ENCODE assay signal across 8 cellular contexts in the genomic region with DNA sequence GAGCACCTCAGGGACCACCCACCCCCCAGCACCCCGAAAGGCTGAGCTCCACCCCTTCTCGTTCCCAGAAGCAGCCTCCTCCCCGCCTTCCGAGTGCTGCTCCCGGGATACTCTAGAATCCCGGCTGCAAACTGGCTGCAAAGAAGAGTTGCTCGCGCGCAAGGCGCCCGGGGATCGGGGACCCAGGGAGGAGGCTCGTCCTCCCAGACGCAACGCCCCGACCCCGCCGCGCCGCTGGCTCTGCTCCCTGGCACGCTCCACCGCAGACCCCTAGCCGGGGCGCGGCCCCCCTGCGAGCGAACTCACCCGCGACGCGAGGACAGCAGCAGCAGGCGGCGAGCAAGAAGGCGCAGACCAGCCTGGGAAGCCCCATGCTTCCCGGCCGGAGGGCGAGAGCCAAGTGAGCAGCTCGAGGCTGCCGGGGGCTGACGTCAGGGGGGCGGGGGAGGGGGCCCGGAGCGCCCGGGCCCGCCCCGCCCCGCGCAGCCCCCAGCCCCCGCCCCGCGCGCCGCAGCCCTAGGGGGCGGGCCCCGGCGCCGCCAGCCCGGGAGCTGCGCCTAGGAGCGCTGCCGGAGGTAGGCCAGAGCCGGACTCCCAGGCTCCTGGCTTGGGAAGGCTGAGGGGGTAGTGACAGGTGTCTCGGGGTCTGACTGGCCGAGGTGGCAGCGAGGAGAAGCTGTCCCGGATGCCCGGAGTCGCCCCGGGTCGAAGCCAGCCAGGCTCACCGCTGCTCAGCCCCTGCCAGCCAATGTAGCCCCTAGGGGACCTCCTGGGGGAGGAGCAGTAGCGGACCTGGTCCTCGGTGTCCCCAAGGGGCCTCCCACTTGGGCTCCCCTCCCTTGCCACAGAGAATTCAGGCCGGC. TPM values are rescaled to one million over a fixed set of nuclear protein-coding genes. Genes with fewer than 3 reads are reported as not detected.
DNase-seq lines count a peak whose midpoint lies in the region; ATAC-seq, FAIRE-seq and TF ChIP-seq lines count a peak whose summit lies in the region.

A gene with protein sequence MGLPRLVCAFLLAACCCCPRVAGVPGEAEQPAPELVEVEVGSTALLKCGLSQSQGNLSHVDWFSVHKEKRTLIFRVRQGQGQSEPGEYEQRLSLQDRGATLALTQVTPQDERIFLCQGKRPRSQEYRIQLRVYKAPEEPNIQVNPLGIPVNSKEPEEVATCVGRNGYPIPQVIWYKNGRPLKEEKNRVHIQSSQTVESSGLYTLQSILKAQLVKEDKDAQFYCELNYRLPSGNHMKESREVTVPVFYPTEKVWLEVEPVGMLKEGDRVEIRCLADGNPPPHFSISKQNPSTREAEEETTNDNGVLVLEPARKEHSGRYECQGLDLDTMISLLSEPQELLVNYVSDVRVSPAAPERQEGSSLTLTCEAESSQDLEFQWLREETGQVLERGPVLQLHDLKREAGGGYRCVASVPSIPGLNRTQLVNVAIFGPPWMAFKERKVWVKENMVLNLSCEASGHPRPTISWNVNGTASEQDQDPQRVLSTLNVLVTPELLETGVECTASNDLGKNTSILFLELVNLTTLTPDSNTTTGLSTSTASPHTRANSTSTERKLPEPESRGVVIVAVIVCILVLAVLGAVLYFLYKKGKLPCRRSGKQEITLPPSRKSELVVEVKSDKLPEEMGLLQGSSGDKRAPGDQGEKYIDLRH (minus strand): TSS at position 402 of the 863 bp plus-strand sequence. CDS start 29 bp downstream, at position 373.

- no peak for FAIRE-seq in urothelium cell line (lab: Jason Lieb, UNC)

- no peak for TF ChIP-seq POLR2A in GM18505 (IDR thresholded peaks at IDR 0.05; ENCODE audit: borderline replicate concordance, extremely low read depth, insufficient read depth, insufficient read length)

- peaks cover 44% of the 10 kb centered on the region for H3K4me1 ChIP-seq in mucosa of stomach (ENCODE audit: control insufficient read depth, insufficient read depth, low read length)

- peak within 1 kb of the TSS; percentile 79 for H3K4me3 Mint-ChIP-seq in activated naive CD4-positive, alpha-beta T cell treated with anti-CD3 and anti-CD28 coated beads, Interleukin-2, amount 50 U/mL, for 24 hours

- peaks cover 66% of the 10 kb centered on the region for H3K27me3 ChIP-seq in mucosa of stomach (ENCODE audit: control insufficient read depth, insufficient read depth, low read length)

- peaks cover 5% of the 10 kb centered on the region for H3K27me3 Mint-ChIP-seq in activated naive CD4-positive, alpha-beta T cell treated with anti-CD3 and anti-CD28 coated beads, Interleukin-2, amount 50 U/mL, for 24 hours

- H3K36me3 ChIP-seq in mucosa of stomach (ENCODE audit: control insufficient read depth, insufficient read depth, low read length): no peaks in the 10 kb centered on the region

- H3K9me3 ChIP-seq in mucosa of stomach (ENCODE audit: control insufficient read depth, low read length): no peaks in the 10 kb centered on the region

- peaks cover 15% of the 10 kb centered on the region for H3K4me1 Mint-ChIP-seq in activated naive CD4-positive, alpha-beta T cell treated with anti-CD3 and anti-CD28 coated beads, Interleukin-2, amount 50 U/mL, for 24 hours

- no peaks in the 10 kb centered on the region for H3K9me3 Mint-ChIP-seq in activated naive CD4-positive, alpha-beta T cell treated with anti-CD3 and anti-CD28 coated beads, Interleukin-2, amount 50 U/mL, for 24 hours

- H3K9ac ChIP-seq in mucosa of stomach (ENCODE audit: low read length): peak within 1 kb of the TSS; percentile 61

- in situ Hi-C loops in SK-MEL-5 (cut with HindIII; ENCODE audit: low pct_unique_long_range_greater_than_20kb, low sequenced_read_pairs): no loop called here

- no peaks in the 10 kb centered on the region for H3K36me3 Mint-ChIP-seq in activated naive CD4-positive, alpha-beta T cell treated with anti-CD3 and anti-CD28 coated beads, Interleukin-2, amount 50 U/mL, for 24 hours

- no peak for DNase-seq in activated naive CD4-positive, alpha-beta T cell treated with Interleukin-2 at 50 U/mL for 16 hours
- peak; percentile 45 for DNase-seq in SK-MEL-5 (ENCODE audit: low read depth, low spot score)
- DNase-seq in epithelial cell of prostate (ENCODE audit: low read depth, low spot score): no peak
- peak; percentile 77 for DNase-seq in urothelium cell line (ENCODE audit: low spot score)

- ATAC-seq in GM21576 (IDR thresholded peaks at IDR 0.05; ENCODE audit: unreplicated experiment): no peak
- ATAC-seq in GM18505 (IDR thresholded peaks at IDR 0.05; ENCODE audit: unreplicated experiment): no peak

- peak within 1 kb of the TSS; percentile 84 for H3K27ac ChIP-seq in epithelial cell of prostate

- H3K4me3 ChIP-seq in mucosa of stomach (ENCODE audit: low read length): no peak within 1 kb of the TSS

- H3K27ac Mint-ChIP-seq in activated naive CD4-positive, alpha-beta T cell treated with anti-CD3 and anti-CD28 coated beads, Interleukin-2, amount 50 U/mL, for 24 hours: no peak within 1 kb of the TSS

RNA-seq across cellular contexts. Expression of the gene that starts here (rescaled TPM):
- 335 and 356 TPM in 2 replicates for total RNA-seq in SK-MEL-5 (2014; rRNA removed; shearing (Covaris generic))
- 797 and 1,065 TPM in 2 replicates for polyA plus RNA-seq in SK-MEL-5 (2015; cell fraction: cytosol; rRNA removed)
- 130 and 174 TPM in 2 replicates for polyA plus RNA-seq in SK-MEL-5 (2015; cell fraction: nucleus; rRNA removed)

Comparison
In these comparisons a context has a peak if more than half of its experiments do, and no peak if none do; other contexts are left out.
1. DNase-seq: peak in SK-MEL-5 (single experiment) and urothelium cell line (single experiment); none in activated naive CD4-positive, alpha-beta T cell treated with Interleukin-2 at 50 U/mL for 16 hours (single experiment) and epithelial cell of prostate (single experiment).